ENCODE assay signal across 9 cellular contexts in the genomic region with DNA sequence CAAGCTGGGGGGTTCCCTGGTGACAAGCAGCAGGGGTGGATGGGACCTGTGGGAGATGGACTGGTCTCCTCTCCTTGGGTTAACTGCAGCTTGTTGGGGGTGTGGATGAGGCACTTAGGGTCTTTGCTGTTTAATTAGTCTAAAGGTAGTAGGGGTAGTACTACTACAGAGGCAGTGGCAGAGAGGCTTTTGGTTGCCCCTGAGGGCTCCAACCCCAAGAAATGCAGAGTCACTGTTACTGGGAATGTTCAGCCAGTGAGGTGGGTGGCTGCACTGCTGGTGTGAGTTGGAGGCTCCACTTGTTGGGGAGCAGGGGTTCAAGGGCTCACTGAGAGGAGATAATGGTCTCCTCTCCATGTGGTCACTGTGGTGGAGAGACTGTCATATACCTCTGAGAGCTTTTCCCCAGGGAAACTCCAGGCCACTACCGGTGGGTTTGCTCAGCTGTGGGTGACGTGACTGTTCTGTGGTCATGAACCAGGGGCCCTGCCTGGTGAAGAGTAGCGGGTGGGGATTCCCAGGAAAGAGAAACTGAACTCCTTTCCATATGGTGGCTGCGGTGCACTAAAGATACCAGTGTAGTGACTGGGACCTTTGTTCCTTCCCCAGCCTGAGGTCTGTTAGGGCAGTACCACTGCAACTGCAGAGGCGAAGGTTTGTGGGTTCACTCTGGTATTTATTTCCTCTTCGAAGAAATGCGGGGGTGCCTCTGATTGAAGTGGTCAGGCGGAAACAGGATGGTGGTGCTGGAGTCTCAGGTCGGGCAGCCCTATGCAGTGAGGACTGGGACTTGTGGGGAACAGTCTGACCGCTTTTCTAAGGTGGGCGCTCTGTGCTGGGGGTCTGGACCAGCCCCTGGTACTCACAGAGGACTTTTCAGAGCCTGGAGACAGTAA.
DNase-seq lines count a peak whose midpoint lies in the region; ATAC-seq and TF ChIP-seq lines count a peak whose summit lies in the region.
"Had no signal": no experiment of that assay in that cellular context is flagged by ENCODE, and none has a peak within 500 bp of the region (broad histone marks: within the 10 kb centered on the region; RNA-seq: fewer than 3 reads in every experiment).

No MANE protein-coding gene starts in this region.

- TF ChIP-seq CTCF in GM10266 (IDR thresholded peaks at IDR 0.05; ENCODE audit: control insufficient read depth, insufficient read depth, low read depth, missing control alignments) (no peak), Peyer's patch (IDR thresholded peaks at IDR 0.05) (no peak), gastroesophageal sphincter (IDR thresholded peaks at IDR 0.05) (no peak)

- TF ChIP-seq POLR2A in Peyer's patch (IDR thresholded peaks at IDR 0.05) (no peak), gastroesophageal sphincter (IDR thresholded peaks at IDR 0.05) (no peak)

- H3K4me3 ChIP-seq in Peyer's patch (peak overlapping the region in 2 of 4 donors; percentile 6 to 18), gastroesophageal sphincter (no peak overlapping the region)

- no peak for TF ChIP-seq EP300 in gastroesophageal sphincter (IDR thresholded peaks at IDR 0.05)

- H3K36me3 ChIP-seq in Peyer's patch (no peaks in the 10 kb centered on the region), gastroesophageal sphincter (no peaks in the 10 kb centered on the region)

- ATAC-seq in gastroesophageal sphincter, result no peak

- H3K9me3 ChIP-seq in Peyer's patch (no peaks in the 10 kb centered on the region), gastroesophageal sphincter (peaks cover 0 to 6% (median 0%) of the 10 kb centered on the region in 3 donors)

- H3K27me3 ChIP-seq in Peyer's patch, result no peaks in the 10 kb centered on the region
- no peaks in the 10 kb centered on the region for H3K27me3 ChIP-seq in gastroesophageal sphincter

- WGBS in gastroesophageal sphincter (ENCODE audit: low coverage in 1 of 2), 2 donors, result 83 to 91% methylated on average over 3 to 4 of the region's 11 CpGs

- H3K4me1 ChIP-seq in Peyer's patch (peaks cover 3 to 42% (median 13%) of the 10 kb centered on the region in 4 donors), gastroesophageal sphincter (peaks cover 4 to 43% (median 9%) of the 10 kb centered on the region in 3 donors)

- H3K27ac ChIP-seq in Peyer's patch (peak overlapping the region in 3 of 4 donors; percentile 19 to 61 (median 41)), gastroesophageal sphincter (no peak overlapping the region)
- H3K27ac ChIP-seq: epithelial cell of prostate had no signal

- DNase-seq in GM10266 (ENCODE audit: extremely low spot score) (peak; percentile 77), H4 (ENCODE audit: low spot score) (peak; percentile 76), Peyer's patch (peak; percentile 42 to 75 (median 57)), LoVo (ENCODE audit: low spot score) (no peak), ecto neural progenitor cell (ENCODE audit: low spot score) (no peak)
- DNase-seq in activated effector memory CD4-positive, alpha-beta T cell treated with anti-CD3 and anti-CD28 coated beads, Interleukin-2, amount 50 U/mL, for 16 hours, result peak; percentile 92
- peak; percentile 90 for DNase-seq in stimulated activated CD4-positive, alpha-beta T cell treated with anti-CD3 and anti-CD28 coated beads, Interleukin-4, amount 100 ng/mL, for 24 hours

Comparison
In these comparisons a context has a peak if more than half of its experiments do, and no peak if none do; other contexts are left out.
1. DNase-seq: peak in GM10266 (single experiment), H4 (single experiment), Peyer's patch (3 of 3), activated effector memory CD4-positive, alpha-beta T cell treated with anti-CD3 and anti-CD28 coated beads, Interleukin-2, amount 50 U/mL, for 16 hours (single experiment) and stimulated activated CD4-positive, alpha-beta T cell treated with anti-CD3 and anti-CD28 coated beads, Interleukin-4, amount 100 ng/mL, for 24 hours (single experiment); none in LoVo (single experiment) and ecto neural progenitor cell (single experiment).
2. H3K27ac ChIP-seq: peak in Peyer's patch (3 of 4); none in gastroesophageal sphincter (0 of 4).